ENCODE assay signal across 12 cellular contexts in genomic region chr20:37727247-37727956, GRCh38. TPM values are rescaled to one million over a fixed set of nuclear protein-coding genes. Genes with fewer than 3 reads are reported as not detected.
DNase-seq lines count a peak whose midpoint lies in the region; ATAC-seq and TF ChIP-seq lines count a peak whose summit lies in the region.
"Had no signal": no experiment of that assay in that cellular context is flagged by ENCODE, and none has a peak within 500 bp of the region (broad histone marks: within the 10 kb centered on the region; RNA-seq: fewer than 3 reads in every experiment).

No MANE protein-coding gene starts in this region.

- peaks cover 10% of the 10 kb centered on the region for H3K36me3 Mint-ChIP-seq in nephron progenitor cell (ENCODE audit: low read depth)
- peaks cover 4% of the 10 kb centered on the region for H3K36me3 Mint-ChIP-seq in activated CD8-positive, alpha-beta T cell treated with anti-CD3 and anti-CD28 coated beads for 36 hours (ENCODE audit: low read depth)

- H3K27ac Mint-ChIP-seq in nephron progenitor cell = peak overlapping the region; percentile 65
- no peak overlapping the region for H3K27ac Mint-ChIP-seq in activated CD8-positive, alpha-beta T cell treated with anti-CD3 and anti-CD28 coated beads for 36 hours

- intact Hi-C loops in activated CD8-positive, alpha-beta T cell treated with anti-CD3 and anti-CD28 coated beads for 36 hours (cut with micrococcal nuclease) = no loop called here
- intact Hi-C loops in left colon (cut with DNase I, micrococcal nuclease) = no loop called here

- POLR2A ChIA-PET in activated CD8-positive, alpha-beta T cell treated with anti-CD3 and anti-CD28 coated beads for 36 hours (lab: Charles Lee) = interaction anchor here (0.6 kb wide), 1 partner anchor 23 kb away, joined by 3 read pairs; no protein-coding TSS in a partner anchor

- CTCF ChIA-PET in activated CD8-positive, alpha-beta T cell treated with anti-CD3 and anti-CD28 coated beads for 36 hours (lab: Charles Lee) = interaction anchor here (0.7 to 0.9 kb wide), 2 partner anchors 20 to 24 kb away, joined by 3 read pairs; no protein-coding TSS in a partner anchor

- H3K4me3 Mint-ChIP-seq in nephron progenitor cell = no peak overlapping the region
- H3K4me3 Mint-ChIP-seq in activated CD8-positive, alpha-beta T cell treated with anti-CD3 and anti-CD28 coated beads for 36 hours = no peak overlapping the region

- H3K4me1 Mint-ChIP-seq in nephron progenitor cell = peaks cover 56% of the 10 kb centered on the region
- H3K4me1 Mint-ChIP-seq in activated CD8-positive, alpha-beta T cell treated with anti-CD3 and anti-CD28 coated beads for 36 hours (ENCODE audit: low read depth) = peaks cover 20% of the 10 kb centered on the region

- ATAC-seq in GM21529 (IDR thresholded peaks at IDR 0.05; ENCODE audit: unreplicated experiment) = no peak
- ATAC-seq in activated CD8-positive, alpha-beta T cell treated with anti-CD3 and anti-CD28 coated beads for 36 hours = no peak
- no peak for ATAC-seq in left colon

- TF ChIP-seq CTCF in fibroblast of villous mesenchyme (IDR thresholded peaks at IDR 0.05; ENCODE audit: insufficient read depth, low read depth, low read length) = no peak
- no peak for TF ChIP-seq CTCF in nephron progenitor cell (IDR thresholded peaks at IDR 0.05)
- TF ChIP-seq CTCF in activated CD8-positive, alpha-beta T cell treated with anti-CD3 and anti-CD28 coated beads for 36 hours (IDR thresholded peaks at IDR 0.05) = no peak

- no peak overlapping the region for H3K4me3 ChIP-seq in fibroblast of villous mesenchyme (ENCODE audit: low read depth, low read length)
- H3K4me3 ChIP-seq: ascending aorta, testis had no signal

- DNase-seq in EH (ENCODE audit: low read depth) (peak; percentile 44), MV-4-11 (lab: John Stamatoyannopoulos, UW) (peak; percentile 31), fibroblast of villous mesenchyme (ENCODE audit: low read depth) (peak; percentile 67), nephron progenitor cell (no peak), NCI-H526 (lab: John Stamatoyannopoulos, UW) (no peak), left colon (no peak)
- DNase-seq in activated CD8-positive, alpha-beta T cell treated with anti-CD3 and anti-CD28 coated beads for 36 hours = no peak
- DNase-seq: Kasumi-1, NCI-H526 treated with DMSO at 0.1 percent for 48 hours, testis had no signal

- H3K9me3 Mint-ChIP-seq in nephron progenitor cell = no peaks in the 10 kb centered on the region
- no peaks in the 10 kb centered on the region for H3K9me3 Mint-ChIP-seq in activated CD8-positive, alpha-beta T cell treated with anti-CD3 and anti-CD28 coated beads for 36 hours

- H3K27me3 Mint-ChIP-seq in nephron progenitor cell (ENCODE audit: low read depth, poor library complexity) = no peaks in the 10 kb centered on the region
- no peaks in the 10 kb centered on the region for H3K27me3 Mint-ChIP-seq in activated CD8-positive, alpha-beta T cell treated with anti-CD3 and anti-CD28 coated beads for 36 hours

RNA-seq across cellular contexts. Expression of gene CTNNBL1, which starts 33.6 kb away (rescaled TPM):
- total RNA-seq in fibroblast of villous mesenchyme (19.3 and 23.3 TPM in 2 replicates), left colon (10 to 100 TPM; 35.0 to 37.6 TPM)
- total RNA-seq in activated CD8-positive, alpha-beta T cell treated with anti-CD3 and anti-CD28 coated beads for 36 hours = 10 to 100 TPM; 67.3 to 74.9 TPM

Comparison
In these comparisons a context has a peak if more than half of its experiments do, and no peak if none do; other contexts are left out.
1. DNase-seq: peak in EH (single experiment), MV-4-11 (single experiment) and fibroblast of villous mesenchyme (single experiment); none in nephron progenitor cell (single experiment), NCI-H526 (0 of 2), activated CD8-positive, alpha-beta T cell treated with anti-CD3 and anti-CD28 coated beads for 36 hours (single experiment) and left colon (0 of 2).